In the genomic region with DNA sequence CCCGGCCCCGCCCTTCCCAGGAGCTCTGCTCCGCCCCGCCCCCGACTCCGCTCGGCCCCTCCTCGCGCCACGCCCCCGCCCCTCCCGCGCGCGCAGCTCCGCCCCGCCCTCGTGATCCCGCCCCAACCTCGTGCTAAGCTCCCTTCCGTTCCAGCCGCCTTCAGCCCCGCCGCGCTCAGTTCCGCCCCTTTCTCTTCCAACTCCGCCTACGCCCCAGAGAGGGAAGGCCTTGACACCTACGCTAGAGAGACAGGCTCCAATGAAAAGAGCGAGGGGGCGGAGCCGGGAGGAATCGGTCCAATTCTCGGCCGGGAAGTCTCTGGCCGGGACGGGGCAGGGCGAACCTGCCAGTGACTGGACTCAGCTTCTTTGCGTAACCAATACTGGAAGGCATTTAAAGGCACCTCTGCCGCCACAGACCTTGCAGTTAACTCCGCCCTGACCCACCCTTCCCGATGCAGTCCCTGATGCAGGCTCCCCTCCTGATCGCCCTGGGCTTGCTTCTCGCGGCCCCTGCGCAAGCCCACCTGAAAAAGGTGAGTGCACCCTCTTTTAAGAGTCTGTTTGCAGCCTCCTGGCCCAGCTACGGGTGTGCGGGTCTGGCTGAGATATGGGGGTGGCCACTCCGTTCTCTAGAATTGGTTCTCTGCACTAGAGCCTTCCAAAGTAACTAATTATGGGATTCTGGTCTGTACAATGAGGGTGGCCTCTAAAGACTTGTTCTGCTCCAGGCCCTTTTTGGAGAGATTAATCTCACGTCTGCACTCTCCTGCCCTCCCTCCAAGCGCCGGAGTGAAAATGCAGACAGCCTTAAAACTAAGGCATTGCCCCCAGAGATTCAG, we compare ENCODE assay signal across 1 cellular context.
TF ChIP-seq lines count a peak whose summit lies in the region.

Gene GM2A (plus strand): TSS at position 424 of the 842 bp plus-strand sequence. CDS start 32 bp downstream, at position 456.

TF ChIP-seq in K562, 482 proteins besides CTCF, POLR2A, EP300 and RAD21 (continued from another document and continues in another):
- TF ChIP-seq STAT6 (CRISPR knock-in tag; IDR thresholded peaks at IDR 0.05): no peak
- no peak for TF ChIP-seq ESRRB (CRISPR knock-in tag; IDR thresholded peaks at IDR 0.05; ENCODE audit: borderline replicate concordance)
- no peak for TF ChIP-seq ZNF785 (CRISPR knock-in tag; IDR thresholded peaks at IDR 0.05)
- TF ChIP-seq UBTF (IDR thresholded peaks at IDR 0.05; ENCODE audit: borderline replicate concordance in 1 of 2, low read depth in 2 of 2, low read length in 2 of 2): no peak
- 0 out of 2 replicates have a peak, but pooled peaks have one; percentile 32 for TF ChIP-seq ELF2 (CRISPR knock-in tag; IDR thresholded peaks at IDR 0.05)
- peak; percentile 48 for TF ChIP-seq KDM5B (IDR thresholded peaks at IDR 0.05; ENCODE audit: insufficient replicate concordance, low read depth, low read length)
- TF ChIP-seq PHB2 (IDR thresholded peaks at IDR 0.05; ENCODE audit: low read depth): no peak
- peak; percentile 34; the same call in 1 of the 2 replicates for TF ChIP-seq JUND (IDR thresholded peaks at IDR 0.05; ENCODE audit: borderline replicate concordance, low read depth, low read length)
- no peak; the same call in 2 of the 3 replicates for TF ChIP-seq JUND (tag; IDR thresholded peaks at IDR 0.05; ENCODE audit: borderline replicate concordance, low read depth, low read length)
- no peak for TF ChIP-seq HIVEP1 (CRISPR knock-in tag; IDR thresholded peaks at IDR 0.05)
- TF ChIP-seq, protein P1, sequence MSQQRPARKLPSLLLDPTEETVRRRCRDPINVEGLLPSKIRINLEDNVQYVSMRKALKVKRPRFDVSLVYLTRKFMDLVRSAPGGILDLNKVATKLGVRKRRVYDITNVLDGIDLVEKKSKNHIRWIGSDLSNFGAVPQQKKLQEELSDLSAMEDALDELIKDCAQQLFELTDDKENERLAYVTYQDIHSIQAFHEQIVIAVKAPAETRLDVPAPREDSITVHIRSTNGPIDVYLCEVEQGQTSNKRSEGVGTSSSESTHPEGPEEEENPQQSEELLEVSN (IDR thresholded peaks at IDR 0.05; ENCODE audit: borderline replicate concordance in 1 of 2, extremely low read depth in 1 of 2, insufficient read depth in 1 of 2, insufficient read length in 1 of 2, low read depth in 1 of 2, low read length in 1 of 2, poor library complexity in 1 of 2, severe bottlenecking in 1 of 2): peak; percentile 38 to 89
- no peak for TF ChIP-seq ZNF717 (CRISPR knock-in tag; IDR thresholded peaks at IDR 0.05)
- peak; percentile 26 for TF ChIP-seq MEIS2 (IDR thresholded peaks at IDR 0.05; ENCODE audit: partially characterized antibody)
- TF ChIP-seq E2F3 (CRISPR knock-in tag; IDR thresholded peaks at IDR 0.05): no peak
- no peak for TF ChIP-seq MXD1 (CRISPR knock-in tag; IDR thresholded peaks at IDR 0.05; ENCODE audit: borderline replicate concordance, poor library complexity, severe bottlenecking)
- TF ChIP-seq ZNF239 (CRISPR knock-in tag; IDR thresholded peaks at IDR 0.05): no peak
- TF ChIP-seq ARID1B (IDR thresholded peaks at IDR 0.05): no peak
- peak; percentile 72 for TF ChIP-seq POLR2G (IDR thresholded peaks at IDR 0.05; ENCODE audit: low read depth, low read length)
- TF ChIP-seq ZNF830 (CRISPR knock-in tag; IDR thresholded peaks at IDR 0.05): no peak
- 0 out of 2 replicates have a peak, but pooled peaks have one; percentile 66 for TF ChIP-seq RHOXF2B (CRISPR knock-in tag; conservative IDR thresholded peaks at IDR 0.05)
- TF ChIP-seq CBX1 (IDR thresholded peaks at IDR 0.05; ENCODE audit: low read depth): no peak
- no peak for TF ChIP-seq ZNF232 (CRISPR knock-in tag; IDR thresholded peaks at IDR 0.05)
- no peak for TF ChIP-seq MTA3 (IDR thresholded peaks at IDR 0.05; ENCODE audit: borderline replicate concordance)
- TF ChIP-seq EGR1 (conservative IDR thresholded peaks at IDR 0.05): peak; percentile 96
- peak; percentile 91 for TF ChIP-seq CEBPB (tag; IDR thresholded peaks at IDR 0.05)
- TF ChIP-seq, protein P2, sequence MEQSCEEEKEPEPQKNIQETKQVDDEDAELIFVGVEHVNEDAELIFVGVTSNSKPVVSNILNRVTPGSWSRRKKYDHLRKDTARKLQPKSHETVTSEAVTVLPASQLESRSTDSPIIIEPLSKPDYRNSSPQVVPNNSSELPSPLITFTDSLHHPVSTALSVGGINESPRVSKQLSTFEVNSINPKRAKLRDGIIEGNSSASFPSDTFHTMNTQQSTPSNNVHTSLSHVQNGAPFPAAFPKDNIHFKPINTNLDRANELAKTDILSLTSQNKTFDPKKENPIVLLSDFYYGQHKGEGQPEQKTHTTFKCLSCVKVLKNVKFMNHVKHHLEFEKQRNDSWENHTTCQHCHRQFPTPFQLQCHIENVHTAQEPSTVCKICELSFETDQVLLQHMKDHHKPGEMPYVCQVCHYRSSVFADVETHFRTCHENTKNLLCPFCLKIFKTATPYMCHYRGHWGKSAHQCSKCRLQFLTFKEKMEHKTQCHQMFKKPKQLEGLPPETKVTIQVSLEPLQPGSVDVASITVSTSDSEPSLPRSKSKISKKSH (CRISPR knock-in tag; IDR thresholded peaks at IDR 0.05): no peak
- TF ChIP-seq ZFP36 (IDR thresholded peaks at IDR 0.05; ENCODE audit: low read depth, low read length, partially characterized antibody): no peak
- TF ChIP-seq U2AF1 (optimal IDR thresholded peaks at IDR 0.05; ENCODE audit: low read depth, low read length): no peak
- TF ChIP-seq MNT (conservative IDR thresholded peaks at IDR 0.05): peak in 1 of 2 experiments; percentile 58; a peak in 2 of 4 replicates
- TF ChIP-seq ETV1 (tag; conservative IDR thresholded peaks at IDR 0.05; ENCODE audit: low read depth): 0 out of 2 replicates have a peak, but pooled peaks have one; percentile 6
- no peak for TF ChIP-seq CCAR2 (IDR thresholded peaks at IDR 0.05; ENCODE audit: low read depth, low read length)
- no peak for TF ChIP-seq TGIF2 (CRISPR knock-in tag; IDR thresholded peaks at IDR 0.05)
- 0 out of 2 replicates have a peak, but pooled peaks have one; percentile 8 for TF ChIP-seq POLR2AphosphoS5 (IDR thresholded peaks at IDR 0.05; ENCODE audit: control insufficient read depth, insufficient read depth, low read depth, low read length)
- TF ChIP-seq HMGXB4 (CRISPR knock-in tag; IDR thresholded peaks at IDR 0.05): no peak
- TF ChIP-seq FOS (IDR thresholded peaks at IDR 0.05; ENCODE audit: extremely low read depth, insufficient read length): peak; percentile 60
- peak; percentile 55 for TF ChIP-seq GABPA (tag; conservative IDR thresholded peaks at IDR 0.05; ENCODE audit: low read depth)
- no peak for TF ChIP-seq CAMTA2 (CRISPR knock-in tag; conservative IDR thresholded peaks at IDR 0.05)
- TF ChIP-seq, protein P3, sequence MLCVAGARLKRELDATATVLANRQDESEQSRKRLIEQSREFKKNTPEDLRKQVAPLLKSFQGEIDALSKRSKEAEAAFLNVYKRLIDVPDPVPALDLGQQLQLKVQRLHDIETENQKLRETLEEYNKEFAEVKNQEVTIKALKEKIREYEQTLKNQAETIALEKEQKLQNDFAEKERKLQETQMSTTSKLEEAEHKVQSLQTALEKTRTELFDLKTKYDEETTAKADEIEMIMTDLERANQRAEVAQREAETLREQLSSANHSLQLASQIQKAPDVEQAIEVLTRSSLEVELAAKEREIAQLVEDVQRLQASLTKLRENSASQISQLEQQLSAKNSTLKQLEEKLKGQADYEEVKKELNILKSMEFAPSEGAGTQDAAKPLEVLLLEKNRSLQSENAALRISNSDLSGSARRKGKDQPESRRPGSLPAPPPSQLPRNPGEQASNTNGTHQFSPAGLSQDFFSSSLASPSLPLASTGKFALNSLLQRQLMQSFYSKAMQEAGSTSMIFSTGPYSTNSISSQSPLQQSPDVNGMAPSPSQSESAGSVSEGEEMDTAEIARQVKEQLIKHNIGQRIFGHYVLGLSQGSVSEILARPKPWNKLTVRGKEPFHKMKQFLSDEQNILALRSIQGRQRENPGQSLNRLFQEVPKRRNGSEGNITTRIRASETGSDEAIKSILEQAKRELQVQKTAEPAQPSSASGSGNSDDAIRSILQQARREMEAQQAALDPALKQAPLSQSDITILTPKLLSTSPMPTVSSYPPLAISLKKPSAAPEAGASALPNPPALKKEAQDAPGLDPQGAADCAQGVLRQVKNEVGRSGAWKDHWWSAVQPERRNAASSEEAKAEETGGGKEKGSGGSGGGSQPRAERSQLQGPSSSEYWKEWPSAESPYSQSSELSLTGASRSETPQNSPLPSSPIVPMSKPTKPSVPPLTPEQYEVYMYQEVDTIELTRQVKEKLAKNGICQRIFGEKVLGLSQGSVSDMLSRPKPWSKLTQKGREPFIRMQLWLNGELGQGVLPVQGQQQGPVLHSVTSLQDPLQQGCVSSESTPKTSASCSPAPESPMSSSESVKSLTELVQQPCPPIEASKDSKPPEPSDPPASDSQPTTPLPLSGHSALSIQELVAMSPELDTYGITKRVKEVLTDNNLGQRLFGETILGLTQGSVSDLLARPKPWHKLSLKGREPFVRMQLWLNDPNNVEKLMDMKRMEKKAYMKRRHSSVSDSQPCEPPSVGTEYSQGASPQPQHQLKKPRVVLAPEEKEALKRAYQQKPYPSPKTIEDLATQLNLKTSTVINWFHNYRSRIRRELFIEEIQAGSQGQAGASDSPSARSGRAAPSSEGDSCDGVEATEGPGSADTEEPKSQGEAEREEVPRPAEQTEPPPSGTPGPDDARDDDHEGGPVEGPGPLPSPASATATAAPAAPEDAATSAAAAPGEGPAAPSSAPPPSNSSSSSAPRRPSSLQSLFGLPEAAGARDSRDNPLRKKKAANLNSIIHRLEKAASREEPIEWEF (CRISPR knock-in tag; IDR thresholded peaks at IDR 0.05): no peak
- TF ChIP-seq, protein P4, sequence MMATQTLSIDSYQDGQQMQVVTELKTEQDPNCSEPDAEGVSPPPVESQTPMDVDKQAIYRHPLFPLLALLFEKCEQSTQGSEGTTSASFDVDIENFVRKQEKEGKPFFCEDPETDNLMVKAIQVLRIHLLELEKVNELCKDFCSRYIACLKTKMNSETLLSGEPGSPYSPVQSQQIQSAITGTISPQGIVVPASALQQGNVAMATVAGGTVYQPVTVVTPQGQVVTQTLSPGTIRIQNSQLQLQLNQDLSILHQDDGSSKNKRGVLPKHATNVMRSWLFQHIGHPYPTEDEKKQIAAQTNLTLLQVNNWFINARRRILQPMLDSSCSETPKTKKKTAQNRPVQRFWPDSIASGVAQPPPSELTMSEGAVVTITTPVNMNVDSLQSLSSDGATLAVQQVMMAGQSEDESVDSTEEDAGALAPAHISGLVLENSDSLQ (IDR thresholded peaks at IDR 0.05): peak; percentile 86
- TF ChIP-seq ZNF699 (CRISPR knock-in tag; IDR thresholded peaks at IDR 0.05; ENCODE audit: insufficient replicate concordance): no peak
- no peak for TF ChIP-seq TEAD2 (tag; IDR thresholded peaks at IDR 0.05)
